8 cellular contexts compared by ENCODE assay signal in the genomic region with DNA sequence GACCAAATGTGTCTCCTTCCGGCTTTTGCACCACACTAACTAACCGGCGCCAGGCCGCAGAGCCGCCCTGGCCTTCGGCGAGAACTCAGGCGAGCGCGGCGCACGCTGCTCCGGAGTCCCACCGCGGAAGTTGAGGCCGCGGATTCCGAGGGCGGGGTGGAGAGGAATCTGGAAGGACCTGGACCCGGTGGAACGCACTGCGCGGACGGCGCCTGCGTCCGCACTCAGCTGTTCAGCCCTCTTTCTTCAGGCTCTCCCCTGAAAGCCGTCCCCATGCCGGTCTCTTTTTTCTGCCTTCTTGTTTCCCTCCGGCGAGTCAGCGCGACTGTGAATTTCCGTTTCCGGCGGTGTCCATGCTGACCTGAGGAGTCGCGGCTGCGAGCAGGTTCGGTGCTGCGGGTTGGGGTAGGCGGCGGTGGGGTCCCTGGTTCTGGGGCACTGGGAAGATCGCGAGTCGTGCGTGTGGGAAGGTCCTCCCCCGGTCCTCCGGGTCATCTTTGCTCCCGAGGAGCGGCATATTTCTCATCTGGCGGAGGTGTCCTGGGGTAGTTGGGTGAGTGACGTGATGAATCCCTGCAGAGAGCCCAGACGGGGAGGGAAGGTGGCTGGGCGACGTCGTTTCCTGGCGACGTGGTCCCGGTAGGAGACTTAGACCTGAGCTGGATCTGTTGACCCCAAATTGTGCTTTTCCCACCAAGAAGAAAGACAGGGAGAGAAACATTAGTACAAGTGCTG. TPM values are rescaled to one million over a fixed set of nuclear protein-coding genes. Genes with fewer than 3 reads are reported as not detected.
DNase-seq lines count a peak whose midpoint lies in the region; ATAC-seq and TF ChIP-seq lines count a peak whose summit lies in the region.

A gene with protein sequence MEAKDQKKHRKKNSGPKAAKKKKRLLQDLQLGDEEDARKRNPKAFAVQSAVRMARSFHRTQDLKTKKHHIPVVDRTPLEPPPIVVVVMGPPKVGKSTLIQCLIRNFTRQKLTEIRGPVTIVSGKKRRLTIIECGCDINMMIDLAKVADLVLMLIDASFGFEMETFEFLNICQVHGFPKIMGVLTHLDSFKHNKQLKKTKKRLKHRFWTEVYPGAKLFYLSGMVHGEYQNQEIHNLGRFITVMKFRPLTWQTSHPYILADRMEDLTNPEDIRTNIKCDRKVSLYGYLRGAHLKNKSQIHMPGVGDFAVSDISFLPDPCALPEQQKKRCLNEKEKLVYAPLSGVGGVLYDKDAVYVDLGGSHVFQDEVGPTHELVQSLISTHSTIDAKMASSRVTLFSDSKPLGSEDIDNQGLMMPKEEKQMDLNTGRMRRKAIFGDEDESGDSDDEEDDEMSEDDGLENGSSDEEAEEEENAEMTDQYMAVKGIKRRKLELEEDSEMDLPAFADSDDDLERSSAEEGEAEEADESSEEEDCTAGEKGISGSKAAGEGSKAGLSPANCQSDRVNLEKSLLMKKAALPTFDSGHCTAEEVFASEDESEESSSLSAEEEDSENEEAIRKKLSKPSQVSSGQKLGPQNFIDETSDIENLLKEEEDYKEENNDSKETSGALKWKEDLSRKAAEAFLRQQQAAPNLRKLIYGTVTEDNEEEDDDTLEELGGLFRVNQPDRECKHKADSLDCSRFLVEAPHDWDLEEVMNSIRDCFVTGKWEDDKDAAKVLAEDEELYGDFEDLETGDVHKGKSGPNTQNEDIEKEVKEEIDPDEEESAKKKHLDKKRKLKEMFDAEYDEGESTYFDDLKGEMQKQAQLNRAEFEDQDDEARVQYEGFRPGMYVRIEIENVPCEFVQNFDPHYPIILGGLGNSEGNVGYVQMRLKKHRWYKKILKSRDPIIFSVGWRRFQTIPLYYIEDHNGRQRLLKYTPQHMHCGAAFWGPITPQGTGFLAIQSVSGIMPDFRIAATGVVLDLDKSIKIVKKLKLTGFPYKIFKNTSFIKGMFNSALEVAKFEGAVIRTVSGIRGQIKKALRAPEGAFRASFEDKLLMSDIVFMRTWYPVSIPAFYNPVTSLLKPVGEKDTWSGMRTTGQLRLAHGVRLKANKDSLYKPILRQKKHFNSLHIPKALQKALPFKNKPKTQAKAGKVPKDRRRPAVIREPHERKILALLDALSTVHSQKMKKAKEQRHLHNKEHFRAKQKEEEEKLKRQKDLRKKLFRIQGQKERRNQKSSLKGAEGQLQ (plus strand): TSS at position 350 of the 735 bp plus-strand sequence. CDS start 1,600 bp downstream, outside the sequence.

- H3K4me3 ChIP-seq in GM12864 (ENCODE audit: low read depth, low read length), result peak within 1 kb of the TSS; percentile 70

- peaks cover 38% of the 10 kb centered on the region for H3K4me1 Mint-ChIP-seq in activated naive CD8-positive, alpha-beta T cell (ENCODE audit: low read depth)

- H3K27ac Mint-ChIP-seq in activated naive CD8-positive, alpha-beta T cell, result peak within 1 kb of the TSS; percentile 98

- peak; percentile 82 for DNase-seq in GM12864 (ENCODE audit: low read depth)
- DNase-seq in NCI-H1105 treated with DMSO at 0.1 percent for 48 hours (lab: John Stamatoyannopoulos, UW), result peak; percentile 75
- peak; percentile 85 for DNase-seq in SKM-1 treated with dmso at 0.1 percent for 144 hours (lab: John Stamatoyannopoulos, UW; ENCODE audit: unreplicated experiment)
- peak; percentile 93 for DNase-seq in glomerular visceral epithelial cell (ENCODE audit: extremely low spot score)
- DNase-seq in omental fat pad (ENCODE audit: low spot score), result peak; percentile 55

- ATAC-seq in HG02678 (IDR thresholded peaks at IDR 0.05; ENCODE audit: unreplicated experiment), result peak; percentile 97
- peak; percentile 98 for ATAC-seq in omental fat pad (ENCODE audit: low FRiP score)

- no peaks in the 10 kb centered on the region for H3K9me3 Mint-ChIP-seq in activated naive CD8-positive, alpha-beta T cell (ENCODE audit: low read depth)

- TF ChIP-seq CTCF in GM12864 (IDR thresholded peaks at IDR 0.05; ENCODE audit: low read depth, low read length, missing control alignments) (no peak), omental fat pad (IDR thresholded peaks at IDR 0.05) (no peak)

- H3K36me3 Mint-ChIP-seq in activated naive CD8-positive, alpha-beta T cell, result no peaks in the 10 kb centered on the region

- H3K27ac ChIP-seq in temporal lobe (ENCODE audit: low read depth, low read length), result peak within 1 kb of the TSS; percentile 94

- no peaks in the 10 kb centered on the region for H3K27me3 Mint-ChIP-seq in activated naive CD8-positive, alpha-beta T cell

- peak within 1 kb of the TSS; percentile 99 for H3K4me3 Mint-ChIP-seq in activated naive CD8-positive, alpha-beta T cell

RNA-seq across cellular contexts. Expression of the gene that starts here (rescaled TPM):
- total RNA-seq in omental fat pad (10 to 100 TPM; 12.4 to 25.2 (median 14.7) TPM), temporal lobe (10.6 TPM)

Comparison
In these comparisons a context has a peak if more than half of its experiments do, and no peak if none do; other contexts are left out.
1. Peak in every context shown above with its lines: DNase-seq, ATAC-seq, H3K4me3 ChIP-seq and H3K27ac ChIP-seq.